In the genomic region with DNA sequence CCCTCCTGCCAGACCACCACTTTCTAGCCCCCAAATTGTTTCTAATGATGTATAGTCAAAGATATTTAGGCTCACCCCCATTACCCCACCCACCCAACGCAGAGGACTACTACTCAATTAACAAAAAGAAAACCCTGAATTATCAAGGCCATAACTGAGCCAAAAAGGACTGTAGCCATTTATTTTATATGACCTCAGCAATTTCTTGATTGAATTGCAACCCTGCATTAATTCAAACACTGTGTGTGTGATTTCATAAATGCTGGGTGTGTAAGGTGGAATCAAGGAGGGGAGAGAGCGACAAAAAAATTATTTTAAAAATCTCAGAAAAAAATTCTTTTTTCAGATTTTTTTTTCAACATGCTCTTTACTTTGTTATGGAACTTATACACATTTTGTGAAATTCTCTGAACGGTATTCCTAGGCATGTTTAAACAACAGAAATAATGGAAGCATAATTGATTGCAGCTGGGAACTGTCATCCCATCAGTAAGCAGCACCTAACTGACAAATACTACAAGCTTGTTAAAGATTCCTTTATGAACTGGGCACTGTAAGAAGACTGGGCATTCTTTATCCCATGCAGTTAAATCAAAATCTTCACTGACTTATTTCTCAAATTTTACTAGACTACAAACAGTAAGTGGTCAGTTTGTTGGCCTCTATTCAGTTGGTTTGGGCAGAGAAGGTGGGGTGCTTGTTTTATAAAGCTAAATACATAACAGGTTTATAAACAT, we compare ENCODE assay signal across 25 cellular contexts.
DNase-seq lines count a peak whose midpoint lies in the region; ATAC-seq, FAIRE-seq and TF ChIP-seq lines count a peak whose summit lies in the region.
"Had no signal": no experiment of that assay in that cellular context is flagged by ENCODE, and none has a peak within 500 bp of the region (broad histone marks: within the 10 kb centered on the region; RNA-seq: fewer than 3 reads in every experiment).

No MANE protein-coding gene starts in this region.

- no peak overlapping the region for H3K4me3 ChIP-seq in thoracic aorta

- TF ChIP-seq CTCF in thoracic aorta (IDR thresholded peaks at IDR 0.05) = no peak
- no peak for TF ChIP-seq CTCF in D721Med (IDR thresholded peaks at IDR 0.05; ENCODE audit: insufficient read depth, missing control alignments)

- FAIRE-seq in D721Med (lab: Jason Lieb, UNC) (no peak), urothelium cell line (lab: Jason Lieb, UNC) (no peak)
- FAIRE-seq: GM19239, H54 had no signal

- H3K27ac Mint-ChIP-seq in activated naive CD4-positive, alpha-beta T cell treated with anti-CD3 and anti-CD28 coated beads, Interleukin-2, amount 50 U/mL, for 72 hours = no peak overlapping the region
- H3K27ac Mint-ChIP-seq: B cell; CD8-positive, alpha-beta T cell; IgD-negative memory B cell had no signal

- no peak for ATAC-seq in thoracic aorta (ENCODE audit: insufficient number of reproducible peaks, low FRiP score, low read depth)
- ATAC-seq in activated naive CD4-positive, alpha-beta T cell treated with anti-CD3 and anti-CD28 coated beads, Interleukin-2, amount 50 U/mL, for 72 hours = no peak
- ATAC-seq: CD8-positive, alpha-beta T cell; PC-3; SK-N-SH treated with all-trans-retinoic acid at 6 μM for 48 hours had no signal

- H3K27me3 ChIP-seq in thoracic aorta (replicated peaks; ENCODE audit: insufficient read depth) = no peaks in the 10 kb centered on the region

- peak; percentile 46 for DNase-seq in NCI-H146 (lab: John Stamatoyannopoulos, UW)
- peak; percentile 6 for DNase-seq in SK-N-DZ (ENCODE audit: low spot score)
- DNase-seq in globus pallidus (ENCODE audit: low spot score) = peak; percentile 11
- DNase-seq in thoracic aorta (ENCODE audit: low spot score) = no peak
- DNase-seq in activated naive CD4-positive, alpha-beta T cell treated with anti-CD3 and anti-CD28 coated beads, Interleukin-2, amount 50 U/mL, for 72 hours (ENCODE audit: low spot score in 2 of 2) = no peak
- DNase-seq in D721Med (ENCODE audit: insufficient read length, low spot score) = no peak
- DNase-seq in urothelium cell line (ENCODE audit: low spot score) = no peak
- DNase-seq: CD8-positive, alpha-beta T cell; DMS153; DND-41; NCI-H1048; NCI-H1417; NCI-H187; NCI-H2081 treated with DMSO at 0.1 percent for 48 hours; NCI-H2171 treated with DMSO at 0.1 percent for 48 hours; NCI-H345; NCI-H524; NCI-H774; PC-3 had no signal

- no peaks in the 10 kb centered on the region for H3K36me3 ChIP-seq in thoracic aorta

- no peaks in the 10 kb centered on the region for H3K9me3 ChIP-seq in thoracic aorta

- peaks cover 10 to 21% of the 10 kb centered on the region in 2 donors for H3K4me1 ChIP-seq in thoracic aorta (ENCODE audit: control insufficient read depth in 1 of 2, low read depth in 2 of 2)

- peak overlapping the region; percentile 10 to 67 for H3K27ac ChIP-seq in thoracic aorta
- H3K27ac ChIP-seq: C4-2B had no signal

- H3K36me3 Mint-ChIP-seq in activated naive CD4-positive, alpha-beta T cell treated with anti-CD3 and anti-CD28 coated beads, Interleukin-2, amount 50 U/mL, for 72 hours = no peaks in the 10 kb centered on the region
- H3K36me3 Mint-ChIP-seq: CD8-positive, alpha-beta T cell; IgD-negative memory B cell had no signal

- H3K9me3 Mint-ChIP-seq in activated naive CD4-positive, alpha-beta T cell treated with anti-CD3 and anti-CD28 coated beads, Interleukin-2, amount 50 U/mL, for 72 hours = no peaks in the 10 kb centered on the region
- H3K9me3 Mint-ChIP-seq: IgD-negative memory B cell had no signal

Comparison
In these comparisons a context has a peak if more than half of its experiments do, and no peak if none do; other contexts are left out.
1. DNase-seq: peak in NCI-H146 (single experiment), SK-N-DZ (single experiment) and globus pallidus (single experiment); none in thoracic aorta (single experiment), activated naive CD4-positive, alpha-beta T cell treated with anti-CD3 and anti-CD28 coated beads, Interleukin-2, amount 50 U/mL, for 72 hours (0 of 2), D721Med (single experiment) and urothelium cell line (single experiment).